Comparison of ENCODE assay signal across 19 cellular contexts in genomic region chr1:71695820-71696219, GRCh38.
DNase-seq lines count a peak whose midpoint lies in the region; ATAC-seq, FAIRE-seq and TF ChIP-seq lines count a peak whose summit lies in the region.
"Had no signal": no experiment of that assay in that cellular context is flagged by ENCODE, and none has a peak within 500 bp of the region (broad histone marks: within the 10 kb centered on the region; RNA-seq: fewer than 3 reads in every experiment).

No MANE protein-coding gene starts in this region.

- no peak overlapping the region for H3K4me3 Mint-ChIP-seq in T-helper 2 cell treated with Interferon-gamma antibody and Interleukin-4, amounts not matched to agents 5 μg/mL and 100 μg/mL, for 36 hours
- H3K4me3 Mint-ChIP-seq in natural killer cell: no peak overlapping the region

- intact Hi-C loops in natural killer cell (cut with micrococcal nuclease): no loop called here

- H3K27ac Mint-ChIP-seq in T-helper 2 cell treated with Interferon-gamma antibody and Interleukin-4, amounts not matched to agents 5 μg/mL and 100 μg/mL, for 36 hours: no peak overlapping the region
- no peak overlapping the region for H3K27ac Mint-ChIP-seq in natural killer cell

- TF ChIP-seq CTCF in bronchial epithelial cell (IDR thresholded peaks at IDR 0.05; ENCODE audit: insufficient read depth, low read length, severe bottlenecking): no peak
- TF ChIP-seq CTCF in fibroblast of the aortic adventitia (IDR thresholded peaks at IDR 0.05; ENCODE audit: insufficient read depth, low read length): no peak
- TF ChIP-seq CTCF in natural killer cell (IDR thresholded peaks at IDR 0.05): no peak

- H3K36me3 Mint-ChIP-seq in T-helper 2 cell treated with Interferon-gamma antibody and Interleukin-4, amounts not matched to agents 5 μg/mL and 100 μg/mL, for 36 hours (ENCODE audit: low read depth): no peaks in the 10 kb centered on the region
- no peaks in the 10 kb centered on the region for H3K36me3 Mint-ChIP-seq in natural killer cell

- DNase-seq in NCI-H146 (lab: John Stamatoyannopoulos, UW) (peak; percentile 17), NCI-H146 treated with DMSO at 0.1 percent for 48 hours (lab: John Stamatoyannopoulos, UW; ENCODE audit: unreplicated experiment) (no peak), bronchial epithelial cell (ENCODE audit: low read depth) (peak; percentile 40), fibroblast of the aortic adventitia (ENCODE audit: low read depth) (peak; percentile 42), NCI-H1436 (lab: John Stamatoyannopoulos, UW) (no peak), natural killer cell (no peak), NCI-H2081 (lab: John Stamatoyannopoulos, UW) (no peak)
- DNase-seq in T-helper 2 cell treated with Interferon-gamma antibody and Interleukin-4, amounts not matched to agents 5 μg/mL and 100 μg/mL, for 36 hours (ENCODE audit: low spot score): no peak
- DNase-seq: DMS 273 treated with DMSO at 0.1 percent for 48 hours; MV-4-11; NCI-H1436 treated with DMSO at 0.1 percent for 48 hours; NCI-H2107; NCI-H226; NCI-H69; NK-92 treated with Interleukin-12 subunit alpha and Interleukin-12 subunit beta, amount 100 ng/mL, for 24 hours had no signal

- no peak for FAIRE-seq in bronchial epithelial cell (lab: Jason Lieb, UNC)

- H3K36me3 ChIP-seq in bronchial epithelial cell (ENCODE audit: control insufficient read depth, insufficient read depth, low read length): no peaks in the 10 kb centered on the region
- H3K36me3 ChIP-seq: HAP-1 had no signal

- H3K27me3 ChIP-seq in bronchial epithelial cell (ENCODE audit: control insufficient read depth, insufficient read depth, low read length): no peaks in the 10 kb centered on the region
- H3K27me3 ChIP-seq: BLaER1 treated with 17β-estradiol and CSF1 and Interleukin-3, amounts not matched to agents 10 nM and 100 nM had no signal

- no peaks in the 10 kb centered on the region for H3K4me1 Mint-ChIP-seq in T-helper 2 cell treated with Interferon-gamma antibody and Interleukin-4, amounts not matched to agents 5 μg/mL and 100 μg/mL, for 36 hours (ENCODE audit: low read depth)
- no peaks in the 10 kb centered on the region for H3K4me1 Mint-ChIP-seq in natural killer cell

- H3K4me3 ChIP-seq in bronchial epithelial cell (ENCODE audit: low read depth, low read length) (no peak overlapping the region), fibroblast of the aortic adventitia (ENCODE audit: low read depth, low read length) (no peak overlapping the region)
- H3K4me3 ChIP-seq: BLaER1 treated with 17β-estradiol and CSF1 and Interleukin-3, amounts not matched to agents 10 nM and 100 nM; HAP-1; SK-N-MC had no signal

- ATAC-seq in natural killer cell: no peak
- ATAC-seq: Right ventricle myocardium inferior had no signal

- peaks cover 8% of the 10 kb centered on the region for H3K9me3 Mint-ChIP-seq in T-helper 2 cell treated with Interferon-gamma antibody and Interleukin-4, amounts not matched to agents 5 μg/mL and 100 μg/mL, for 36 hours
- peaks cover 2 to 13% of the 10 kb centered on the region in 2 donors for H3K9me3 Mint-ChIP-seq in natural killer cell

- no peaks in the 10 kb centered on the region for H3K27me3 Mint-ChIP-seq in T-helper 2 cell treated with Interferon-gamma antibody and Interleukin-4, amounts not matched to agents 5 μg/mL and 100 μg/mL, for 36 hours (ENCODE audit: low read depth)
- H3K27me3 Mint-ChIP-seq in natural killer cell (ENCODE audit: low read depth in 2 of 2): no peaks in the 10 kb centered on the region

Comparison
In these comparisons a context has a peak if more than half of its experiments do, and no peak if none do; other contexts are left out.
1. DNase-seq: peak in NCI-H146 (single experiment), bronchial epithelial cell (single experiment) and fibroblast of the aortic adventitia (single experiment); none in NCI-H146 treated with DMSO at 0.1 percent for 48 hours (single experiment), NCI-H1436 (single experiment), T-helper 2 cell treated with Interferon-gamma antibody and Interleukin-4, amounts not matched to agents 5 μg/mL and 100 μg/mL, for 36 hours (single experiment), natural killer cell (single experiment) and NCI-H2081 (0 of 2).